ENCODE assay signal across 15 cellular contexts in the genomic region with DNA sequence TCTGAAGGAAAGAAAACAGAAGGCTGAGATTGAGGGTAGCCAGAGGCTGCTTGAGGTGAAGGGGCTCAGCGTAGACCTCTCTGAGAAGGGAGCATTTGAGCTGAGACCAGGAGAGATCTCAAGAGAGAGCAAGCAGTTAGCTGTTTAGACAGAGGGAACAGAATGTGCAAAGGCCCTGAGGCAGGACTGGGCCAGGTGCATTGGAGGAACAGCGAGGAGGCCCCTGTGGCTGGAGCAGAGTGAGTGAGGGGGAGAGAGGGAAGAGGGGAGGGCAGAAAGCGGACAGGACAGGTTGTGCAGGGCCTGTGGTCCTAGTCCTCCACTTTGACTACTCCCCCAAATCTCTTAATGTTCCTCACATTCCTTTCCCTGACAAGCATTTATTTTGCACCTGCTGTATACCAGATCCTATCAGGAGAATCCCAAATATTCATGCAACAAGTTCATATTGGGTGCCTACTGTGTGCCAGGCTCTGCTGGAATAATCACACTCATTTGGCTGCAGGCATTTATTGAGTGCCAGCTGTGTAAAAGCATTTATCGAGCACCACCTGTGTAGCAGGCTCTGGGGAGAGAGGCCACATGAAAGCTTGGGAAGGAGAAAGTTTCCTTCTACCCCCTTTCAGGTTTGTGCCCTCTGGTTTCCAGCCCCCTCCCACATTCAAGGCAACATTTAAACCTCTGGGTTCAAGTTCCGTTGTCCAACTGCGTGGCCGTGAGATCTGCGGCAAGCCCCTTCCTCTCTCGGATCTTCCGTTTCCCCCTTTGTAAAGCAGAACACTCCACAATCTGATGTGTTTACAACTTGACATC. TPM values are rescaled to one million over a fixed set of nuclear protein-coding genes. Genes with fewer than 3 reads are reported as not detected.
DNase-seq lines count a peak whose midpoint lies in the region; ATAC-seq and TF ChIP-seq lines count a peak whose summit lies in the region.
"Had no signal": no experiment of that assay in that cellular context is flagged by ENCODE, and none has a peak within 500 bp of the region (broad histone marks: within the 10 kb centered on the region; RNA-seq: fewer than 3 reads in every experiment).

No MANE protein-coding gene starts in this region.

- ATAC-seq in activated T-cell treated with anti-CD3 and anti-CD28 coated beads, Interleukin-2, amount 50 U/mL, for 72 hours (replicated peaks in 1 of 2) = no peak
- ATAC-seq in upper lobe of left lung (ENCODE audit: low FRiP score in 2 of 2) (no peak), GM19467 (IDR thresholded peaks at IDR 0.05; ENCODE audit: unreplicated experiment) (no peak)

- H3K27me3 Mint-ChIP-seq in activated T-cell treated with anti-CD3 and anti-CD28 coated beads, Interleukin-2, amount 50 U/mL, for 24 hours = no peaks in the 10 kb centered on the region
- H3K27me3 Mint-ChIP-seq in activated T-cell treated with anti-CD3 and anti-CD28 coated beads, Interleukin-2, amount 50 U/mL, for 72 hours (ENCODE audit: low read depth) = no peaks in the 10 kb centered on the region

- H3K36me3 Mint-ChIP-seq in activated T-cell treated with anti-CD3 and anti-CD28 coated beads, Interleukin-2, amount 50 U/mL, for 24 hours (ENCODE audit: low read depth) = peaks cover 13% of the 10 kb centered on the region
- H3K36me3 Mint-ChIP-seq in activated T-cell treated with anti-CD3 and anti-CD28 coated beads, Interleukin-2, amount 50 U/mL, for 72 hours (ENCODE audit: insufficient read depth in 2 of 2) = peaks cover 0 to 2% of the 10 kb centered on the region in 2 donors

- H3K27ac ChIP-seq in neutrophil = peak overlapping the region; percentile 40
- H3K27ac ChIP-seq in upper lobe of left lung = peak overlapping the region; percentile 97 to 99 (median 98)

- TF ChIP-seq EP300 in upper lobe of left lung (IDR thresholded peaks at IDR 0.05) = no peak

- no peaks in the 10 kb centered on the region for H3K9me3 Mint-ChIP-seq in activated T-cell treated with anti-CD3 and anti-CD28 coated beads, Interleukin-2, amount 50 U/mL, for 24 hours
- no peaks in the 10 kb centered on the region for H3K9me3 Mint-ChIP-seq in activated T-cell treated with anti-CD3 and anti-CD28 coated beads, Interleukin-2, amount 50 U/mL, for 72 hours
- H3K9me3 Mint-ChIP-seq: activated naive CD4-positive, alpha-beta T cell treated with anti-CD3 and anti-CD28 coated beads for 36 hours had no signal

- TF ChIP-seq CTCF in epithelial cell of proximal tubule (conservative IDR thresholded peaks at IDR 0.05; ENCODE audit: low read depth, low read length) (no peak), neutrophil (IDR thresholded peaks at IDR 0.05) (no peak), upper lobe of left lung (IDR thresholded peaks at IDR 0.05) (no peak)

- H3K36me3 ChIP-seq in neutrophil = no peaks in the 10 kb centered on the region
- H3K36me3 ChIP-seq in upper lobe of left lung = peaks cover 0 to 7% (median 0%) of the 10 kb centered on the region in 4 donors

- TF ChIP-seq POLR2A in upper lobe of left lung (IDR thresholded peaks at IDR 0.05) = no peak

- 68 to 74% methylated on average over 10 of the region's 10 CpGs for WGBS in upper lobe of left lung, 2 donors

- H3K27me3 ChIP-seq in neutrophil = no peaks in the 10 kb centered on the region
- H3K27me3 ChIP-seq in upper lobe of left lung = no peaks in the 10 kb centered on the region

- H3K4me1 ChIP-seq in neutrophil (ENCODE audit: control insufficient read depth in 1 of 2, insufficient read depth in 1 of 2, low read depth in 1 of 2, low read length in 1 of 2) (peaks cover 24 to 28% of the 10 kb centered on the region in 2 experiments), upper lobe of left lung (peaks cover 58 to 80% (median 63%) of the 10 kb centered on the region in 4 donors)

- peak overlapping the region; percentile 12 for H3K27ac Mint-ChIP-seq in activated T-cell treated with anti-CD3 and anti-CD28 coated beads, Interleukin-2, amount 50 U/mL, for 24 hours
- H3K27ac Mint-ChIP-seq in activated T-cell treated with anti-CD3 and anti-CD28 coated beads, Interleukin-2, amount 50 U/mL, for 72 hours = no peak overlapping the region
- H3K27ac Mint-ChIP-seq: activated naive CD4-positive, alpha-beta T cell treated with anti-CD3 and anti-CD28 coated beads for 36 hours had no signal

- H3K9me3 ChIP-seq in neutrophil (no peaks in the 10 kb centered on the region), upper lobe of left lung (no peaks in the 10 kb centered on the region)

- no peak overlapping the region for H3K4me3 Mint-ChIP-seq in activated T-cell treated with anti-CD3 and anti-CD28 coated beads, Interleukin-2, amount 50 U/mL, for 24 hours
- H3K4me3 Mint-ChIP-seq in activated T-cell treated with anti-CD3 and anti-CD28 coated beads, Interleukin-2, amount 50 U/mL, for 72 hours = no peak overlapping the region
- H3K4me3 Mint-ChIP-seq: activated naive CD4-positive, alpha-beta T cell treated with anti-CD3 and anti-CD28 coated beads for 36 hours had no signal

- H3K4me3 ChIP-seq in epithelial cell of proximal tubule (ENCODE audit: low read depth, low read length) = peak overlapping the region; percentile 4
- no peak overlapping the region for H3K4me3 ChIP-seq in neutrophil (ENCODE audit: low read depth in 1 of 2, low read length in 1 of 2)
- H3K4me3 ChIP-seq in upper lobe of left lung = peak overlapping the region in 2 of 4 donors; percentile 35 to 41

- H3K4me1 Mint-ChIP-seq in activated T-cell treated with anti-CD3 and anti-CD28 coated beads, Interleukin-2, amount 50 U/mL, for 24 hours (ENCODE audit: low read depth) = no peaks in the 10 kb centered on the region
- H3K4me1 Mint-ChIP-seq in activated T-cell treated with anti-CD3 and anti-CD28 coated beads, Interleukin-2, amount 50 U/mL, for 72 hours (ENCODE audit: low read depth) = no peaks in the 10 kb centered on the region

- DNase-seq in activated T-cell treated with anti-CD3 and anti-CD28 coated beads, Interleukin-2, amount 50 U/mL, for 24 hours = no peak
- DNase-seq in activated T-cell treated with anti-CD3 and anti-CD28 coated beads, Interleukin-2, amount 50 U/mL, for 72 hours = no peak
- DNase-seq in epithelial cell of proximal tubule (ENCODE audit: low read depth) = no peak
- DNase-seq in upper lobe of left lung = no peak
- no peak for DNase-seq in NCI-H146 treated with DMSO at 0.1 percent for 48 hours (lab: John Stamatoyannopoulos, UW; ENCODE audit: unreplicated experiment)
- no peak for DNase-seq in NCI-H2227 (lab: John Stamatoyannopoulos, UW; ENCODE audit: unreplicated experiment)
- DNase-seq: 8988T; activated CD4-positive, alpha-beta T cell treated with anti-CD3 and anti-CD28 coated beads, Interleukin-2, amount 50 U/mL, for 48 hours; activated naive CD4-positive, alpha-beta T cell treated with anti-CD3 and anti-CD28 coated beads for 36 hours; DMS79 treated with DMSO at 0.1 percent for 48 hours; KG1; NCI-H2081; stimulated activated CD4-positive, alpha-beta T cell treated with anti-CD3 and anti-CD28 coated beads, Interleukin-15, amount 100 ng/mL, for 24 hours had no signal

RNA-seq across cellular contexts. Expression of a gene that starts 36.5 kb away (rescaled TPM):
- total RNA-seq in activated T-cell treated with anti-CD3 and anti-CD28 coated beads, Interleukin-2, amount 50 U/mL, for 72 hours = 10 to 100 TPM; 19.8 to 24.8 TPM
- total RNA-seq in epithelial cell of proximal tubule (16.8 and 31.2 TPM in 2 replicates), upper lobe of left lung (100 to 1,000 TPM in 5 of 6 donors, 10 to 100 TPM in 1; 96.1 to 175 (median 154) TPM)
